26 cellular contexts compared by ENCODE assay signal in the genomic region with DNA sequence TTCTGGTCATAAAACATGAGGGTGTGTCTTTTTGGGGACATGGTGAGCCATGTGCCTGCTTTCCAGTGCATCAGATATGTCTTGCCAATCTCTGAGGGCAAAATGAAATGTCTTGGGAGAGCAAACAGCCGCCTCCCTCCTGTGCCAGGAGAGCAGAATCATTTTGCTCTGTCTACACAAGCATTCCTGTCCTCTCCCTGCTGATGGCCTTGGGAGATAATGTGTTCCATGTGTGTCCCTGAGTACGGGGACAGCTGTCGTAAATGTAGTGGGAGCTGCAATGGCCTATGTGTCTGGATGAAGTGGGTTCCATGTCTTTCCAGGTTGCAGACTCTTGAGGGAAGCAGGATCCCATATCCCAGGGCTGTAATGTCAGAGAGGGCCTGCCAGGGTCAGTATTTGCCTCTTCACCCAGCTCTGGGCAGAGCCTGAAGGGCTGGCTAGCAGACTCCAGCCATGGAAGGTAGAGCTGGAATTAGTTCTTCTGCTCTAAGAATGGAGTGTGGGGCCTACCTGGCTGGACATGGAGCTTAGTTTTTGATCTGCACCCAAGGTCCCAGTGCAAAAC. TPM values are rescaled to one million over a fixed set of nuclear protein-coding genes. Genes with fewer than 3 reads are reported as not detected.
DNase-seq lines count a peak whose midpoint lies in the region; ATAC-seq, FAIRE-seq and TF ChIP-seq lines count a peak whose summit lies in the region.
"Had no signal": no experiment of that assay in that cellular context is flagged by ENCODE, and none has a peak within 500 bp of the region (broad histone marks: within the 10 kb centered on the region; RNA-seq: fewer than 3 reads in every experiment).

No MANE protein-coding gene starts in this region.

- H3K9ac ChIP-seq in SK-N-SH: no peak overlapping the region
- H3K9ac ChIP-seq: KMS-11 had no signal

- H3K9me3 ChIP-seq in SK-N-SH: no peaks in the 10 kb centered on the region
- no peaks in the 10 kb centered on the region for H3K9me3 ChIP-seq in small intestine (ENCODE audit: control insufficient read depth, low read depth)
- no peaks in the 10 kb centered on the region for H3K9me3 ChIP-seq in esophagus muscularis mucosa
- H3K9me3 ChIP-seq: SJSA1 had no signal

- TF ChIP-seq EP300 in SK-N-SH (IDR thresholded peaks at IDR 0.05; ENCODE audit: borderline replicate concordance in 1 of 2, low read depth in 1 of 2, low read length in 1 of 2) (no peak), esophagus muscularis mucosa (IDR thresholded peaks at IDR 0.05) (no peak)

- H3K27me3 ChIP-seq in SK-N-SH (ENCODE audit: insufficient read depth) (no peaks in the 10 kb centered on the region), small intestine (ENCODE audit: control insufficient read depth in 2 of 2, insufficient read depth in 2 of 2, low read length in 2 of 2) (no peaks in the 10 kb centered on the region), esophagus muscularis mucosa (peaks cover 0 to 25% (median 0%) of the 10 kb centered on the region in 4 donors)
- H3K27me3 ChIP-seq: SJSA1 had no signal

- no peak for FAIRE-seq in small intestine (lab: Jason Lieb, UNC)
- FAIRE-seq: RCC 7860 had no signal

- POLR2A ChIA-PET in SK-N-SH (lab: Yijun Ruan, JAX): no interaction called here

- H3F3A ChIP-seq in SK-N-SH (replicated peaks; ENCODE audit: insufficient read depth): no peaks in the 10 kb centered on the region

- TF ChIP-seq CTCF in SK-N-SH (IDR thresholded peaks at IDR 0.05) (no peak), VCaP (conservative IDR thresholded peaks at IDR 0.05) (no peak), esophagus muscularis mucosa (IDR thresholded peaks at IDR 0.05) (no peak)

- H4K20me1 ChIP-seq in SK-N-SH (ENCODE audit: insufficient read depth): no peaks in the 10 kb centered on the region

- H2AFZ ChIP-seq in SK-N-SH (ENCODE audit: low read depth): no peak overlapping the region

- intact Hi-C loops in esophagus muscularis mucosa (cut with DNase I): no loop called here

- TF ChIP-seq RAD21 in SK-N-SH (IDR thresholded peaks at IDR 0.05; ENCODE audit: low read length): no peak

- H3K4me1 ChIP-seq in SK-N-SH (ENCODE audit: control insufficient read depth in 1 of 2, insufficient read depth in 2 of 2, low read depth in 1 of 2, low read length in 1 of 2) (peaks cover 11 to 12% of the 10 kb centered on the region in 2 experiments; a peak in 2 of 4 replicates), small intestine (ENCODE audit: control insufficient read depth in 2 of 2, insufficient read depth in 1 of 2, low read depth in 1 of 2, low read length in 1 of 2) (no peaks in the 10 kb centered on the region), esophagus muscularis mucosa (peaks cover 0 to 9% (median 2%) of the 10 kb centered on the region in 4 donors)

- H3K36me3 ChIP-seq in SK-N-SH (replicated peaks in 1 of 2; ENCODE audit: control insufficient read depth in 1 of 2, insufficient read depth in 2 of 2, low read length in 1 of 2): no peaks in the 10 kb centered on the region
- no peaks in the 10 kb centered on the region for H3K36me3 ChIP-seq in small intestine (ENCODE audit: control insufficient read depth in 2 of 2, insufficient read depth in 2 of 2, low read length in 2 of 2)
- no peaks in the 10 kb centered on the region for H3K36me3 ChIP-seq in esophagus muscularis mucosa
- H3K36me3 ChIP-seq: SJSA1 had no signal

- no peak for TF ChIP-seq POLR2A in esophagus muscularis mucosa (IDR thresholded peaks at IDR 0.05; ENCODE audit: low read depth)

- no peaks in the 10 kb centered on the region for H3K9me2 ChIP-seq in SK-N-SH

- H3K27ac ChIP-seq in SK-N-SH (ENCODE audit: low read depth in 2 of 2, low read length in 1 of 2): no peak overlapping the region
- H3K27ac ChIP-seq in VCaP: peak overlapping the region; percentile 56
- H3K27ac ChIP-seq in small intestine (ENCODE audit: low read depth in 1 of 2, low read length in 1 of 2): no peak overlapping the region
- no peak overlapping the region for H3K27ac ChIP-seq in esophagus muscularis mucosa (replicated peaks in 1 of 4)
- H3K27ac ChIP-seq: HL-60, KMS-11, SJSA1 had no signal

- CTCF ChIA-PET in SK-N-SH (lab: Yijun Ruan, JAX): interaction anchor here (1.0 kb wide), 1 partner anchor 41 kb away, joined by 3 read pairs; no protein-coding TSS in a partner anchor

- H3K4me3 ChIP-seq in SK-N-SH (ENCODE audit: low read depth in 2 of 2, low read length in 1 of 2): no peak overlapping the region
- no peak overlapping the region for H3K4me3 ChIP-seq in small intestine (ENCODE audit: low read depth in 1 of 2, low read length in 2 of 2)
- H3K4me3 ChIP-seq in esophagus muscularis mucosa: no peak overlapping the region
- H3K4me3 ChIP-seq: SJSA1 had no signal

- WGBS in SK-N-SH (ENCODE audit: low lambda C conversion rate): 23% methylated on average over 3 of the region's 3 CpGs
- 55 to 77% (median 67%) methylated on average over 3 of the region's 3 CpGs for WGBS in small intestine, 3 donors
- WGBS in esophagus muscularis mucosa: 95% methylated on average over 3 of the region's 3 CpGs

- H3K4me2 ChIP-seq in SK-N-SH: no peak overlapping the region
- H3K4me2 ChIP-seq: KMS-11 had no signal

- ATAC-seq in SK-N-SH treated with all-trans-retinoic acid at 6 μM for 48 hours (no peak), left lobe of liver (peak; percentile 84), esophagus mucosa (no peak)
- ATAC-seq: Right ventricle myocardium inferior had no signal

- DNase-seq in SK-N-SH: peak; percentile 48
- no peak for DNase-seq in left lobe of liver (ENCODE audit: low spot score)
- peak; percentile 10 for DNase-seq in small intestine
- DNase-seq in AG08396 (ENCODE audit: low spot score): no peak
- DNase-seq in esophagus muscularis mucosa (ENCODE audit: extremely low spot score): no peak
- DNase-seq: DMS53, GDM1, H9, IMR-90, MV-4-11, NCI-H1694, NCI-H2081, NCI-H2171, NCI-H345, NCI-H524, NCI-H774, OCI-M1, SW 1271 had no signal

- no peaks in the 10 kb centered on the region for H3K79me2 ChIP-seq in SK-N-SH (ENCODE audit: insufficient read depth)

TF ChIP-seq in SK-N-SH, 30 proteins besides CTCF, POLR2A, EP300 and RAD21:
- TF ChIP-seq GATA2 (CRISPR knock-in tag; IDR thresholded peaks at IDR 0.05) (peak; percentile 55; the same call in 1 of the 2 replicates), GABPA (IDR thresholded peaks at IDR 0.05; ENCODE audit: low read depth) (no peak), RCOR1 (IDR thresholded peaks at IDR 0.05; ENCODE audit: low read length) (peak; percentile 18; the same call in 1 of the 2 replicates), FOXM1 (IDR thresholded peaks at IDR 0.05; ENCODE audit: low read depth) (no peak)

TF ChIP-seq in SK-N-SH treated with all-trans-retinoic acid at 6 μM for 48 hours, 23 proteins besides CTCF, POLR2A, EP300 and RAD21:
- TF ChIP-seq PPARA (CRISPR knock-in tag; IDR thresholded peaks at IDR 0.05; ENCODE audit: borderline replicate concordance): no peak
- TF ChIP-seq RARB (CRISPR knock-in tag; IDR thresholded peaks at IDR 0.05): no peak
- TF ChIP-seq ARNTL (CRISPR knock-in tag; IDR thresholded peaks at IDR 0.05; ENCODE audit: borderline replicate concordance, low read depth): no peak
- TF ChIP-seq ZNF70 (CRISPR knock-in tag; IDR thresholded peaks at IDR 0.05): no peak
- TF ChIP-seq OSR1 (CRISPR knock-in tag; IDR thresholded peaks at IDR 0.05): no peak
- TF ChIP-seq, protein P1, sequence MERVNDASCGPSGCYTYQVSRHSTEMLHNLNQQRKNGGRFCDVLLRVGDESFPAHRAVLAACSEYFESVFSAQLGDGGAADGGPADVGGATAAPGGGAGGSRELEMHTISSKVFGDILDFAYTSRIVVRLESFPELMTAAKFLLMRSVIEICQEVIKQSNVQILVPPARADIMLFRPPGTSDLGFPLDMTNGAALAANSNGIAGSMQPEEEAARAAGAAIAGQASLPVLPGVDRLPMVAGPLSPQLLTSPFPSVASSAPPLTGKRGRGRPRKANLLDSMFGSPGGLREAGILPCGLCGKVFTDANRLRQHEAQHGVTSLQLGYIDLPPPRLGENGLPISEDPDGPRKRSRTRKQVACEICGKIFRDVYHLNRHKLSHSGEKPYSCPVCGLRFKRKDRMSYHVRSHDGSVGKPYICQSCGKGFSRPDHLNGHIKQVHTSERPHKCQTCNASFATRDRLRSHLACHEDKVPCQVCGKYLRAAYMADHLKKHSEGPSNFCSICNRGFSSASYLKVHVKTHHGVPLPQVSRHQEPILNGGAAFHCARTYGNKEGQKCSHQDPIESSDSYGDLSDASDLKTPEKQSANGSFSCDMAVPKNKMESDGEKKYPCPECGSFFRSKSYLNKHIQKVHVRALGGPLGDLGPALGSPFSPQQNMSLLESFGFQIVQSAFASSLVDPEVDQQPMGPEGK (CRISPR knock-in tag; IDR thresholded peaks at IDR 0.05; ENCODE audit: borderline replicate concordance): no peak

RNA-seq across cellular contexts. Expression of gene MAFB, which starts 40.4 kb away (rescaled TPM):
- polyA plus RNA-seq in SK-N-SH (2012; rRNA removed): 0.05 and 0.08 TPM in 2 replicates
- polyA plus RNA-seq in SK-N-SH (2012; cell fraction: cytosol; rRNA removed): 0.08 TPM in 2 replicates
- polyA plus RNA-seq in SK-N-SH (2012; cell fraction: nucleus; rRNA removed): 0.24 and 0.42 TPM in 2 replicates
- 35.3 TPM for total RNA-seq in left lobe of liver
- polyA plus RNA-seq in small intestine: 10 to 100 TPM in 1 of 3 donors, 1 to 10 TPM in 2; 1.1 to 10.7 (median 5.9) TPM
- total RNA-seq in esophagus mucosa: 55.9 TPM
- 10 to 100 TPM; 34.6 to 77.5 (median 37.3) TPM for total RNA-seq in esophagus muscularis mucosa
- total RNA-seq: IMR-90, SJSA1 had no signal

Comparison
In these comparisons a context has a peak if more than half of its experiments do, and no peak if none do; other contexts are left out.
1. DNase-seq: peak in SK-N-SH (single experiment) and small intestine (single experiment); none in left lobe of liver (single experiment), AG08396 (single experiment) and esophagus muscularis mucosa (single experiment).